Comparison of ENCODE assay signal across 11 cellular contexts in genomic region chr5:129120158-129120581, GRCh38.
A peak's percentile ranks its signal among the peaks of the same experiment; 100 is the strongest.
DNase-seq lines count a peak whose midpoint lies in the region; ATAC-seq and FAIRE-seq lines count a peak whose summit lies in the region.
"Had no signal": no experiment of that assay in that cellular context is flagged by ENCODE, and none has a peak within 500 bp of the region (broad histone marks: within the 10 kb centered on the region; RNA-seq: fewer than 3 reads in every experiment).

No MANE protein-coding gene starts in this region.

- ATAC-seq in GM19463 (IDR thresholded peaks at IDR 0.05; ENCODE audit: unreplicated experiment) (peak; percentile 85), HG02870 (IDR thresholded peaks at IDR 0.05; ENCODE audit: unreplicated experiment) (peak; percentile 82), HG03469 (IDR thresholded peaks at IDR 0.05; ENCODE audit: unreplicated experiment) (peak; percentile 64)
- ATAC-seq: Right ventricle myocardium inferior had no signal

- DNase-seq in GM18507 (ENCODE audit: extremely low spot score, insufficient read length, low read depth) (no peak), NCI-H2107 treated with DMSO at 0.1 percent for 48 hours (lab: John Stamatoyannopoulos, UW; ENCODE audit: unreplicated experiment) (no peak), NCI-H2171 treated with DMSO at 0.1 percent for 48 hours (lab: John Stamatoyannopoulos, UW) (no peak), NCI-H146 (lab: John Stamatoyannopoulos, UW) (no peak), GDM1 (lab: John Stamatoyannopoulos, UW) (no peak)
- DNase-seq: hypothalamus; stimulated activated CD4-positive, alpha-beta T cell treated with anti-CD3 and anti-CD28 coated beads, Interleukin-4, amount 100 ng/mL, for 4 hours had no signal

- FAIRE-seq in GM18507 (lab: Jason Lieb, UNC), result peak; percentile 9
